In the genomic region with DNA sequence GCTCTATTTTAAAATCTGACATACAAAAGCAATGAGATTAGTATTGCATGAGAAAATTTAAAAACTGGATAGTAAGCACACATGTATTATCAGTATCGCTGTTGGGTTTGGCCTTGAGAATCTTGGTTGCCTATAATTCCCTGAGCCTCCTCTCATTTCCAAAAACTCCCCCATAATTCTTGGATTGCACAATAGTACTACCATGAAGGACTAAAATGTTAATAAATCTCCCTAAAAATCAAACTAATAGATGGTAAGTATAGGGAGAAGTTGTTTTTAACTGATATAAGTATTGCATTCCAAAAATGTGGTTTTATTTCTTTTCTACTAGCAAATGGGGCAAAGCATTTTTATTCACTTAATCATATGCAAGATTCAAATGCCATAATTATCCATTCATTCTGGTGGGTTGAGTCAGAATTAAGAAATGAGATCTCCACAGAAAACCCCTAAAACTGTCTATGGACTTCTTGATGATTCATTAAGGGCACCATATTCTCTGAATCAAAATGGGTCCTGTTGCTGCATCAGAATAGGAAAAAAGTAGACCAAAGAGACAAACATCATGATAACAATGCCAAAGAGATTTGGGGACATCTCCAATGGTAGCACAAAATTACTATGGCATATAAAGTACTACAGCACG, we compare ENCODE assay signal across 9 cellular contexts. TPM values are rescaled to one million over a fixed set of nuclear protein-coding genes. Genes with fewer than 3 reads are reported as not detected.
A peak's percentile ranks its signal among the peaks of the same experiment; 100 is the strongest.
DNase-seq lines count a peak whose midpoint lies in the region; ATAC-seq and TF ChIP-seq lines count a peak whose summit lies in the region.
"Had no signal": no experiment of that assay in that cellular context is flagged by ENCODE, and none has a peak within 500 bp of the region (broad histone marks: within the 10 kb centered on the region; RNA-seq: fewer than 3 reads in every experiment).

No MANE protein-coding gene starts in this region.

- H3K4me1 Mint-ChIP-seq in stimulated activated effector memory CD8-positive, alpha-beta T cell treated with anti-CD3 and anti-CD28 coated beads, Interleukin-12 subunit alpha, Interleukin-12 subunit beta, amount 100 ng/mL, for 72 hours = peaks cover 49% of the 10 kb centered on the region
- H3K4me1 Mint-ChIP-seq in CD8-positive, alpha-beta T cell (ENCODE audit: low read depth) = peaks cover 13% of the 10 kb centered on the region

- TF ChIP-seq CTCF in RWPE1 (conservative IDR thresholded peaks at IDR 0.05; ENCODE audit: low read depth) = no peak
- no peak for TF ChIP-seq CTCF in upper lobe of left lung (IDR thresholded peaks at IDR 0.05)
- no peak for TF ChIP-seq CTCF in CD8-positive, alpha-beta T cell (IDR thresholded peaks at IDR 0.05)

- CTCF ChIA-PET in RWPE1 (lab: Yijun Ruan, JAX) = no interaction called here
- CTCF ChIA-PET in CD8-positive, alpha-beta T cell (lab: Charles Lee) = no interaction called here

- ATAC-seq in stimulated activated effector memory CD8-positive, alpha-beta T cell treated with anti-CD3 and anti-CD28 coated beads, Interleukin-12 subunit alpha, Interleukin-12 subunit beta, amount 100 ng/mL, for 72 hours = peak; percentile 68
- ATAC-seq in upper lobe of left lung (ENCODE audit: low FRiP score in 2 of 2) = no peak
- no peak for ATAC-seq in CD8-positive, alpha-beta T cell

- TF ChIP-seq EP300 in upper lobe of left lung (IDR thresholded peaks at IDR 0.05) = no peak

- H3K4me1 ChIP-seq in effector memory CD4-positive, alpha-beta T cell (ENCODE audit: control insufficient read depth, insufficient read depth, low read length, poor library complexity, severe bottlenecking) = no peaks in the 10 kb centered on the region
- peaks cover 16 to 25% (median 24%) of the 10 kb centered on the region in 4 donors for H3K4me1 ChIP-seq in upper lobe of left lung
- no peaks in the 10 kb centered on the region for H3K4me1 ChIP-seq in CD8-positive, alpha-beta T cell (ENCODE audit: insufficient read depth, low read length)

- no peaks in the 10 kb centered on the region for H3K27me3 Mint-ChIP-seq in CD8-positive, alpha-beta T cell (ENCODE audit: low read depth)

- H3K9me3 Mint-ChIP-seq in stimulated activated effector memory CD8-positive, alpha-beta T cell treated with anti-CD3 and anti-CD28 coated beads, Interleukin-12 subunit alpha, Interleukin-12 subunit beta, amount 100 ng/mL, for 72 hours = no peaks in the 10 kb centered on the region
- no peaks in the 10 kb centered on the region for H3K9me3 Mint-ChIP-seq in CD8-positive, alpha-beta T cell

- H3K4me3 Mint-ChIP-seq in stimulated activated effector memory CD8-positive, alpha-beta T cell treated with anti-CD3 and anti-CD28 coated beads, Interleukin-12 subunit alpha, Interleukin-12 subunit beta, amount 100 ng/mL, for 72 hours = peak overlapping the region; percentile 25
- no peak overlapping the region for H3K4me3 Mint-ChIP-seq in CD8-positive, alpha-beta T cell

- DNase-seq in ELR (ENCODE audit: low read depth) (peak; percentile 96), RWPE1 (ENCODE audit: low spot score) (no peak), upper lobe of left lung (no peak)
- DNase-seq in effector memory CD4-positive, alpha-beta T cell = no peak
- DNase-seq in stimulated activated effector memory CD8-positive, alpha-beta T cell treated with anti-CD3 and anti-CD28 coated beads, Interleukin-12 subunit alpha, Interleukin-12 subunit beta, amount 100 ng/mL, for 72 hours (ENCODE audit: low spot score in 2 of 2) = no peak
- no peak for DNase-seq in effector CD8-positive, alpha-beta T cell (lab: John Stamatoyannopoulos, UW)
- DNase-seq in CD8-positive, alpha-beta T cell = no peak
- DNase-seq: islet precursor cell, posterior cingulate gyrus had no signal

- WGBS in upper lobe of left lung, 2 donors = 91 to 98% methylated on average over 2 of the region's 2 CpGs

- intact Hi-C loops in CD8-positive, alpha-beta T cell (cut with DNase I, micrococcal nuclease) = no loop called here

- POLR2A ChIA-PET in RWPE1 (lab: Yijun Ruan, JAX; ENCODE audit: low non-redundant PET) = no interaction called here
- POLR2A ChIA-PET in CD8-positive, alpha-beta T cell (lab: Charles Lee) = no interaction called here

- peak overlapping the region; percentile 98 for H3K27ac ChIP-seq in RWPE1
- peak overlapping the region; percentile 4 for H3K27ac ChIP-seq in effector memory CD4-positive, alpha-beta T cell (ENCODE audit: insufficient read depth, low read length, poor library complexity, severe bottlenecking)
- H3K27ac ChIP-seq in upper lobe of left lung = peak overlapping the region in 2 of 4 donors; percentile 70 to 84
- H3K27ac ChIP-seq in CD8-positive, alpha-beta T cell (ENCODE audit: low read depth, low read length) = no peak overlapping the region

- H3K36me3 ChIP-seq in effector memory CD4-positive, alpha-beta T cell (ENCODE audit: control insufficient read depth, insufficient read depth, low read length) = no peaks in the 10 kb centered on the region
- no peaks in the 10 kb centered on the region for H3K36me3 ChIP-seq in upper lobe of left lung
- no peaks in the 10 kb centered on the region for H3K36me3 ChIP-seq in CD8-positive, alpha-beta T cell (ENCODE audit: insufficient read depth, low read length)

- no peak overlapping the region for H3K4me3 ChIP-seq in effector memory CD4-positive, alpha-beta T cell (ENCODE audit: insufficient read depth, low read depth, low read length, poor library complexity, severe bottlenecking)
- no peak overlapping the region for H3K4me3 ChIP-seq in upper lobe of left lung
- H3K4me3 ChIP-seq in CD8-positive, alpha-beta T cell (ENCODE audit: low read depth, low read length) = no peak overlapping the region

- no peak for TF ChIP-seq POLR2A in upper lobe of left lung (IDR thresholded peaks at IDR 0.05)

- H3K27me3 ChIP-seq in effector memory CD4-positive, alpha-beta T cell (replicated peaks; ENCODE audit: control insufficient read depth, insufficient read depth, low read length, poor library complexity, severe bottlenecking) = no peaks in the 10 kb centered on the region
- no peaks in the 10 kb centered on the region for H3K27me3 ChIP-seq in upper lobe of left lung
- H3K27me3 ChIP-seq in CD8-positive, alpha-beta T cell (ENCODE audit: insufficient read depth, low read length) = no peaks in the 10 kb centered on the region

- H3K36me3 Mint-ChIP-seq in stimulated activated effector memory CD8-positive, alpha-beta T cell treated with anti-CD3 and anti-CD28 coated beads, Interleukin-12 subunit alpha, Interleukin-12 subunit beta, amount 100 ng/mL, for 72 hours = no peaks in the 10 kb centered on the region
- peaks cover 13% of the 10 kb centered on the region for H3K36me3 Mint-ChIP-seq in CD8-positive, alpha-beta T cell

- H3K27ac Mint-ChIP-seq in stimulated activated effector memory CD8-positive, alpha-beta T cell treated with anti-CD3 and anti-CD28 coated beads, Interleukin-12 subunit alpha, Interleukin-12 subunit beta, amount 100 ng/mL, for 72 hours = peak overlapping the region; percentile 99
- H3K27ac Mint-ChIP-seq in CD8-positive, alpha-beta T cell = no peak overlapping the region

- H3K9me3 ChIP-seq in effector memory CD4-positive, alpha-beta T cell (ENCODE audit: control insufficient read depth, low read length) = no peaks in the 10 kb centered on the region
- H3K9me3 ChIP-seq in upper lobe of left lung = no peaks in the 10 kb centered on the region
- H3K9me3 ChIP-seq in CD8-positive, alpha-beta T cell (ENCODE audit: low read length) = no peaks in the 10 kb centered on the region

RNA-seq across cellular contexts. Expression of a gene that starts 10.3 kb away (rescaled TPM):
- 1,000 to 10,000 TPM in 5 of 6 donors, 100 to 1,000 TPM in 1; 999 to 2,711 (median 1,731) TPM for total RNA-seq in upper lobe of left lung
- total RNA-seq in CD8-positive, alpha-beta T cell = 100 to 1,000 TPM; 776 to 783 TPM

RNA-seq across cellular contexts. Expression of a gene that starts 16.3 kb away (rescaled TPM):
- 10 to 100 TPM in 2 of 6 donors, 1 to 10 TPM in 4; 5.8 to 22.0 (median 7.4) TPM for total RNA-seq in upper lobe of left lung
- total RNA-seq in CD8-positive, alpha-beta T cell = 10 to 100 TPM; 10.4 to 11.7 TPM
